23 cellular contexts compared by ENCODE assay signal in genomic region chr20:62596486-62596885, GRCh38. TPM values are rescaled to one million over a fixed set of nuclear protein-coding genes. Genes with fewer than 3 reads are reported as not detected.
A peak's percentile ranks its signal among the peaks of the same experiment; 100 is the strongest.
DNase-seq lines count a peak whose midpoint lies in the region; ATAC-seq and TF ChIP-seq lines count a peak whose summit lies in the region.
"Had no signal": no experiment of that assay in that cellular context is flagged by ENCODE, and none has a peak within 500 bp of the region (broad histone marks: within the 10 kb centered on the region; RNA-seq: fewer than 3 reads in every experiment).

No MANE protein-coding gene starts in this region.

- H3K4me3 ChIP-seq in right cardiac atrium (ENCODE audit: low read length) (no peak overlapping the region), gastroesophageal sphincter (no peak overlapping the region)
- H3K4me3 ChIP-seq: A549, GM12878, HAP-1, Peyer's patch had no signal

- DNase-seq in right cardiac atrium (peak in 2 of 3 donors; percentile 32 to 41), left cardiac atrium (no peak), RWPE1 (ENCODE audit: low spot score) (no peak), left kidney (ENCODE audit: low read depth, low spot score) (peak; percentile 36)
- DNase-seq: BE2C; CD4-positive, alpha-beta T cell; COR-L47; DMS79 treated with DMSO at 0.1 percent for 48 hours; KBM-7; NCI-H1092; NCI-H1436; NCI-H1930; NCI-H345; NCI-H524 treated with DMSO at 0.1 percent for 48 hours; NCI-H82; Peyer's patch; SHP77 had no signal

- H3K4me1 ChIP-seq in right cardiac atrium (ENCODE audit: control insufficient read depth, insufficient read depth, low read length) (no peaks in the 10 kb centered on the region), gastroesophageal sphincter (peaks cover 0 to 13% (median 2%) of the 10 kb centered on the region in 3 donors)
- H3K4me1 ChIP-seq: BE2C, HAP-1, Peyer's patch had no signal

- ATAC-seq in right cardiac atrium: no peak
- no peak for ATAC-seq in left cardiac atrium
- ATAC-seq in GM21367 (IDR thresholded peaks at IDR 0.05; ENCODE audit: unreplicated experiment): no peak
- ATAC-seq in HG03342 (IDR thresholded peaks at IDR 0.05; ENCODE audit: unreplicated experiment): no peak
- no peak for ATAC-seq in gastroesophageal sphincter
- ATAC-seq: A549, GM12878 had no signal

- intact Hi-C loops in right cardiac atrium (cut with DNase I): no loop called here
- intact Hi-C loops in left cardiac atrium (cut with DNase I): no loop called here

- no peaks in the 10 kb centered on the region for H3K36me3 ChIP-seq in gastroesophageal sphincter
- H3K36me3 ChIP-seq: BE2C, HAP-1, Peyer's patch had no signal

- TF ChIP-seq CTCF in RWPE1 (conservative IDR thresholded peaks at IDR 0.05; ENCODE audit: low read depth) (no peak), gastroesophageal sphincter (IDR thresholded peaks at IDR 0.05) (no peak)

- H3K9me3 ChIP-seq in right cardiac atrium (ENCODE audit: control insufficient read depth, low read length): no peaks in the 10 kb centered on the region
- no peaks in the 10 kb centered on the region for H3K9me3 ChIP-seq in gastroesophageal sphincter
- H3K9me3 ChIP-seq: A549, BE2C, HAP-1 had no signal

- TF ChIP-seq POLR2A in gastroesophageal sphincter (IDR thresholded peaks at IDR 0.05): no peak

- POLR2A ChIA-PET in RWPE1 (lab: Yijun Ruan, JAX; ENCODE audit: low non-redundant PET): no interaction called here

- TF ChIP-seq EP300 in gastroesophageal sphincter (IDR thresholded peaks at IDR 0.05): no peak

- H3K27me3 ChIP-seq in right cardiac atrium (ENCODE audit: control insufficient read depth, insufficient read depth): no peaks in the 10 kb centered on the region
- H3K27me3 ChIP-seq in gastroesophageal sphincter: peaks cover 95% of the 10 kb centered on the region

- WGBS in right cardiac atrium: 58% methylated on average over 18 of the region's 18 CpGs
- WGBS in gastroesophageal sphincter (ENCODE audit: low coverage in 1 of 2), 2 donors: no CpG with 5 or more reads among the region's 18 CpGs

- CTCF ChIA-PET in RWPE1 (lab: Yijun Ruan, JAX): interaction anchor here (0.5 to 0.7 kb wide), 2 partner anchors 97 to 198 kb away, joined by 3 read pairs; no protein-coding TSS in a partner anchor

- no peak overlapping the region for H3K27ac ChIP-seq in right cardiac atrium (ENCODE audit: low read length)
- peak overlapping the region; percentile 85 for H3K27ac ChIP-seq in RWPE1
- no peak overlapping the region for H3K27ac ChIP-seq in gastroesophageal sphincter
- H3K27ac ChIP-seq: Peyer's patch had no signal

RNA-seq across cellular contexts. Expression of gene SLCO4A1, which starts 45.8 kb away (rescaled TPM):
- total RNA-seq in right cardiac atrium (1 to 10 TPM; 4.1 to 8.4 (median 5.3) TPM), left cardiac atrium (10 to 100 TPM; 15.1 to 35.5 TPM), gastroesophageal sphincter (10 to 100 TPM; 15.9 to 20.2 (median 19.2) TPM)
- 15.5 TPM for polyA plus RNA-seq in right cardiac atrium

Comparison
In these comparisons a context has a peak if more than half of its experiments do, and no peak if none do; other contexts are left out.
1. DNase-seq: peak in right cardiac atrium (2 of 3) and left kidney (single experiment); none in left cardiac atrium (single experiment) and RWPE1 (single experiment).